ENCODE assay signal across 1 cellular context in genomic region chr18:62523631-62524442, GRCh38.
A peak's percentile ranks its signal among the peaks of the same experiment; 100 is the strongest.
TF ChIP-seq lines count a peak whose summit lies in the region.

No MANE protein-coding gene starts in this region.

TF ChIP-seq in K562, 482 proteins besides CTCF, POLR2A, EP300 and RAD21 (continued from another document):
- TF ChIP-seq HOMEZ (CRISPR knock-in tag; IDR thresholded peaks at IDR 0.05) (no peak), ZBTB11 (CRISPR knock-in tag; IDR thresholded peaks at IDR 0.05) (peak in 1 of 3 experiments; percentile 2; a peak in 1 of 6 replicates), TFAP4 (CRISPR knock-in tag; IDR thresholded peaks at IDR 0.05; ENCODE audit: borderline replicate concordance) (no peak), ZNF146 (CRISPR knock-in tag; IDR thresholded peaks at IDR 0.05; ENCODE audit: unreplicated experiment) (no peak)
